ENCODE assay signal across 16 cellular contexts in genomic region chr7:68512466-68512865, GRCh38.
DNase-seq lines count a peak whose midpoint lies in the region; ATAC-seq and TF ChIP-seq lines count a peak whose summit lies in the region.
"Had no signal": no experiment of that assay in that cellular context is flagged by ENCODE, and none has a peak within 500 bp of the region (broad histone marks: within the 10 kb centered on the region; RNA-seq: fewer than 3 reads in every experiment).

No MANE protein-coding gene starts in this region.

- H3K27me3 Mint-ChIP-seq in neural progenitor cell (ENCODE audit: insufficient read depth, low read depth) = peaks cover 10% of the 10 kb centered on the region
- H3K27me3 Mint-ChIP-seq: B cell; CD4-positive, alpha-beta T cell had no signal

- H3K4me2 ChIP-seq in neural progenitor cell = no peak overlapping the region
- H3K4me2 ChIP-seq: A549; BLaER1 treated with 17β-estradiol and CSF1 and Interleukin-3, amounts not matched to agents 10 nM and 100 nM had no signal

- no peaks in the 10 kb centered on the region for H3K36me3 Mint-ChIP-seq in neural progenitor cell
- H3K36me3 Mint-ChIP-seq: CD8-positive, alpha-beta T cell had no signal

- no peaks in the 10 kb centered on the region for H3K79me2 ChIP-seq in neural progenitor cell (ENCODE audit: low read depth)

- peaks cover 7% of the 10 kb centered on the region for H3K9me3 Mint-ChIP-seq in neural progenitor cell

- peaks cover 29% of the 10 kb centered on the region for H3K4me1 Mint-ChIP-seq in neural progenitor cell
- H3K4me1 Mint-ChIP-seq: B cell had no signal

- no peak overlapping the region for H3K9ac ChIP-seq in neural progenitor cell
- H3K9ac ChIP-seq: BLaER1 treated with 17β-estradiol and CSF1 and Interleukin-3, amounts not matched to agents 10 nM and 100 nM had no signal

- no peak for TF ChIP-seq CTCF in neural progenitor cell (IDR thresholded peaks at IDR 0.05)

- H3K4me3 ChIP-seq in neural progenitor cell = no peak overlapping the region
- H3K4me3 ChIP-seq: A549; BLaER1 treated with 17β-estradiol and CSF1 and Interleukin-3, amounts not matched to agents 10 nM and 100 nM had no signal

- H3K36me3 ChIP-seq in neural progenitor cell = no peaks in the 10 kb centered on the region
- H3K36me3 ChIP-seq: BLaER1 treated with 17β-estradiol and CSF1 and Interleukin-3, amounts not matched to agents 10 nM and 100 nM had no signal

- peak overlapping the region; percentile 15 for H3K27ac Mint-ChIP-seq in neural progenitor cell
- H3K27ac Mint-ChIP-seq: B cell; CD4-positive, alpha-beta T cell; CD8-positive, alpha-beta T cell had no signal

- DNase-seq in COLO829 (ENCODE audit: low spot score) (peak; percentile 66), SK-MEL-5 (ENCODE audit: low read depth, low spot score) (peak; percentile 33), neural progenitor cell (ENCODE audit: low spot score) (no peak), NOMO-1 treated with dmso at 0.1 percent for 144 hours (lab: John Stamatoyannopoulos, UW; ENCODE audit: unreplicated experiment) (no peak)
- DNase-seq: AML-193; CD4-positive, alpha-beta T cell; CD8-positive, alpha-beta T cell; COR-L47; DMS79 treated with DMSO at 0.1 percent for 48 hours; GF-D8 had no signal

- in situ Hi-C loops in SK-MEL-5 (cut with HindIII; ENCODE audit: low pct_unique_long_range_greater_than_20kb, low sequenced_read_pairs) = no loop called here

- no peak overlapping the region for H2AFZ ChIP-seq in neural progenitor cell (replicated peaks)

- no peak for ATAC-seq in GM19463 (IDR thresholded peaks at IDR 0.05; ENCODE audit: unreplicated experiment)
- ATAC-seq: A549; CD8-positive, alpha-beta T cell had no signal

- H3K27me3 ChIP-seq in neural progenitor cell = no peaks in the 10 kb centered on the region
- H3K27me3 ChIP-seq: BLaER1 treated with 17β-estradiol and CSF1 and Interleukin-3, amounts not matched to agents 10 nM and 100 nM had no signal

- H3K9me3 ChIP-seq in neural progenitor cell (ENCODE audit: low read depth) = no peaks in the 10 kb centered on the region

- H3K4me1 ChIP-seq in neural progenitor cell = peaks cover 17% of the 10 kb centered on the region
- H3K4me1 ChIP-seq: A549; BLaER1 treated with 17β-estradiol and CSF1 and Interleukin-3, amounts not matched to agents 10 nM and 100 nM had no signal

- peaks cover 13% of the 10 kb centered on the region for H3F3A ChIP-seq in neural progenitor cell (ENCODE audit: low read depth)

- peaks cover 4% of the 10 kb centered on the region for H4K20me1 ChIP-seq in neural progenitor cell (ENCODE audit: low read depth)
- H4K20me1 ChIP-seq: BLaER1 treated with 17β-estradiol and CSF1 and Interleukin-3, amounts not matched to agents 10 nM and 100 nM had no signal

- no peak overlapping the region for H3K27ac ChIP-seq in neural progenitor cell
- H3K27ac ChIP-seq: 22Rv1; A549; BLaER1 treated with 17β-estradiol and CSF1 and Interleukin-3, amounts not matched to agents 10 nM and 100 nM; C4-2B had no signal

- peak overlapping the region; percentile 34 for H3K4me3 Mint-ChIP-seq in neural progenitor cell
- H3K4me3 Mint-ChIP-seq: B cell; CD4-positive, alpha-beta T cell; CD8-positive, alpha-beta T cell had no signal

Comparison
In these comparisons a context has a peak if more than half of its experiments do, and no peak if none do; other contexts are left out.
1. DNase-seq: peak in COLO829 (single experiment) and SK-MEL-5 (single experiment); none in neural progenitor cell (single experiment) and NOMO-1 treated with dmso at 0.1 percent for 144 hours (single experiment).